ENCODE assay signal across 14 cellular contexts in the genomic region with DNA sequence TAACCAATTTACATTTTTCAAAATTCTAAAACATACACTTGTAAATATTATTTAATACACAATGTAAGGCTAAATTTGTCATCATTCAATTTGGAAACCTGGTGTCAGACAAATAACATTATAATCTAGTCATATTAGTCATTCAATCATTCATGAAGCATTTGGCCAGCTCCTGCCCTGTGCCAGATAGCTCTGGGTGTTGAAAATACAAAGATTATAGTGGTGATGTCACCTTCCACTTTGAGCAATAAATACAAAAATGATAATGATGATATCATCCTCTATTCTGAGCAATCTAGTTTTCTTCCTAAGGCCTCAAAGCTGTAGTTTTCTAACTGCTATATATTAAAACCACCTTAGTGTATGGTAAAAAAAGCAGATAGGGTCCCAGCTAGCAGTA. TPM values are rescaled to one million over a fixed set of nuclear protein-coding genes. Genes with fewer than 3 reads are reported as not detected.
DNase-seq lines count a peak whose midpoint lies in the region; ATAC-seq and TF ChIP-seq lines count a peak whose summit lies in the region.
"Had no signal": no experiment of that assay in that cellular context is flagged by ENCODE, and none has a peak within 500 bp of the region (broad histone marks: within the 10 kb centered on the region; RNA-seq: fewer than 3 reads in every experiment).

No MANE protein-coding gene starts in this region.

- H3K4me1 Mint-ChIP-seq in activated naive CD8-positive, alpha-beta T cell treated with anti-CD3 and anti-CD28 coated beads, Interleukin-2, amount 10 ng/mL, durations not matched to agents 7 days and 5 days: peaks cover 12% of the 10 kb centered on the region

- intact Hi-C loops in spleen (cut with DNase I; ENCODE audit: low total_unique reads): no loop called here

- no peak for ATAC-seq in activated naive CD8-positive, alpha-beta T cell treated with anti-CD3 and anti-CD28 coated beads, Interleukin-2, amount 10 ng/mL, durations not matched to agents 7 days and 5 days (ENCODE audit: low read depth)
- ATAC-seq in HG03565 (IDR thresholded peaks at IDR 0.05; ENCODE audit: unreplicated experiment) (no peak), GM19395 (IDR thresholded peaks at IDR 0.05; ENCODE audit: unreplicated experiment) (no peak)
- ATAC-seq: natural killer cell treated with Interleukin-12 subunit alpha and Interleukin-12 subunit beta and Interleukin-15 and Interleukin-18, amount 100 ng/mL, for 72 hours had no signal

- DNase-seq in A172 (ENCODE audit: low spot score): peak; percentile 40
- peak; percentile 23 for DNase-seq in Daoy (ENCODE audit: low read depth)
- no peak for DNase-seq in activated naive CD8-positive, alpha-beta T cell treated with anti-CD3 and anti-CD28 coated beads, Interleukin-2, amount 10 ng/mL, durations not matched to agents 7 days and 5 days
- DNase-seq in foreskin fibroblast: peak; percentile 48 to 70
- DNase-seq in spleen: no peak
- DNase-seq in NCI-H2196 treated with DMSO at 0.1 percent for 48 hours (lab: John Stamatoyannopoulos, UW; ENCODE audit: unreplicated experiment): no peak
- DNase-seq: activated CD4-positive, alpha-beta T cell treated with anti-CD3 and anti-CD28 coated beads, Interleukin-2, amount 10 ng/mL, durations not matched to agents 7 days and 5 days; caudate nucleus; NCI-H2107; SHP77 treated with DMSO at 0.1 percent for 48 hours had no signal

- peaks cover 0 to 18% (median 0%) of the 10 kb centered on the region in 6 donors for H3K4me1 ChIP-seq in spleen

- H3K27ac ChIP-seq in spleen: no peak overlapping the region

- POLR2A ChIA-PET in activated naive CD8-positive, alpha-beta T cell treated with anti-CD3 and anti-CD28 coated beads, Interleukin-2, amount 10 ng/mL, durations not matched to agents 7 days and 5 days (lab: Charles Lee): no interaction called here

- no peak overlapping the region for H3K4me3 Mint-ChIP-seq in activated naive CD8-positive, alpha-beta T cell treated with anti-CD3 and anti-CD28 coated beads, Interleukin-2, amount 10 ng/mL, durations not matched to agents 7 days and 5 days
- H3K4me3 Mint-ChIP-seq: activated CD4-positive, alpha-beta T cell treated with anti-CD3 and anti-CD28 coated beads, Interleukin-2, amount 10 ng/mL, durations not matched to agents 7 days and 5 days; IgD-negative memory B cell; natural killer cell treated with Interleukin-12 subunit alpha and Interleukin-12 subunit beta and Interleukin-15 and Interleukin-18, amount 100 ng/mL, for 72 hours had no signal

- H3K9me3 ChIP-seq in spleen: no peaks in the 10 kb centered on the region

- no peak for TF ChIP-seq CTCF in foreskin fibroblast (IDR thresholded peaks at IDR 0.05; ENCODE audit: low read depth, low read length)
- TF ChIP-seq CTCF in spleen (IDR thresholded peaks at IDR 0.05 in 8 of 11, conservative IDR thresholded peaks at IDR 0.05 in 3 of 11): no peak

- H3K36me3 ChIP-seq in spleen: peaks cover 0 to 29% (median 0%) of the 10 kb centered on the region in 6 donors

- H3K27ac Mint-ChIP-seq in activated naive CD8-positive, alpha-beta T cell treated with anti-CD3 and anti-CD28 coated beads, Interleukin-2, amount 10 ng/mL, durations not matched to agents 7 days and 5 days: peak overlapping the region; percentile 9
- H3K27ac Mint-ChIP-seq: activated CD4-positive, alpha-beta T cell treated with anti-CD3 and anti-CD28 coated beads, Interleukin-2, amount 10 ng/mL, durations not matched to agents 7 days and 5 days; natural killer cell treated with Interleukin-12 subunit alpha and Interleukin-12 subunit beta and Interleukin-15 and Interleukin-18, amount 100 ng/mL, for 72 hours had no signal

- H3K9me3 Mint-ChIP-seq in activated naive CD8-positive, alpha-beta T cell treated with anti-CD3 and anti-CD28 coated beads, Interleukin-2, amount 10 ng/mL, durations not matched to agents 7 days and 5 days: no peaks in the 10 kb centered on the region
- H3K9me3 Mint-ChIP-seq: activated CD4-positive, alpha-beta T cell treated with anti-CD3 and anti-CD28 coated beads, Interleukin-2, amount 10 ng/mL, durations not matched to agents 7 days and 5 days; IgD-negative memory B cell; natural killer cell treated with Interleukin-12 subunit alpha and Interleukin-12 subunit beta and Interleukin-15 and Interleukin-18, amount 100 ng/mL, for 72 hours had no signal

- H3K27me3 ChIP-seq in spleen (replicated peaks in 1 of 7): no peaks in the 10 kb centered on the region

- H3K36me3 Mint-ChIP-seq in activated naive CD8-positive, alpha-beta T cell treated with anti-CD3 and anti-CD28 coated beads, Interleukin-2, amount 10 ng/mL, durations not matched to agents 7 days and 5 days: peaks cover 25% of the 10 kb centered on the region
- H3K36me3 Mint-ChIP-seq: natural killer cell treated with Interleukin-12 subunit alpha and Interleukin-12 subunit beta and Interleukin-15 and Interleukin-18, amount 100 ng/mL, for 72 hours had no signal

- H3K4me3 ChIP-seq in foreskin fibroblast (ENCODE audit: low read depth in 1 of 2, low read length in 2 of 2) (no peak overlapping the region), spleen (no peak overlapping the region)

- TF ChIP-seq POLR2A in spleen (IDR thresholded peaks at IDR 0.05): no peak

- H3K27me3 Mint-ChIP-seq in activated naive CD8-positive, alpha-beta T cell treated with anti-CD3 and anti-CD28 coated beads, Interleukin-2, amount 10 ng/mL, durations not matched to agents 7 days and 5 days: no peaks in the 10 kb centered on the region
- H3K27me3 Mint-ChIP-seq: activated CD4-positive, alpha-beta T cell treated with anti-CD3 and anti-CD28 coated beads, Interleukin-2, amount 10 ng/mL, durations not matched to agents 7 days and 5 days; IgD-negative memory B cell; natural killer cell treated with Interleukin-12 subunit alpha and Interleukin-12 subunit beta and Interleukin-15 and Interleukin-18, amount 100 ng/mL, for 72 hours had no signal

RNA-seq across cellular contexts. Expression of a gene that starts 23.4 kb away (rescaled TPM):
- 79.9 and 94.7 TPM in 2 replicates for total RNA-seq in A172 (2014; rRNA removed; shearing (Covaris generic))
- 15.0 and 37.0 TPM in 2 replicates for total RNA-seq in Daoy (2014; rRNA removed; shearing (Covaris generic))
- 10 to 100 TPM; 43.5 to 43.8 TPM for total RNA-seq in activated naive CD8-positive, alpha-beta T cell treated with anti-CD3 and anti-CD28 coated beads, Interleukin-2, amount 10 ng/mL, durations not matched to agents 7 days and 5 days
- 10 to 100 TPM; 26.9 to 55.7 (median 40.6) TPM for total RNA-seq in spleen
- 10 to 100 TPM; 40.2 to 46.1 (median 43.5) TPM for polyA plus RNA-seq in spleen

RNA-seq across cellular contexts. Expression of a gene that starts 52.2 kb away (rescaled TPM):
- 178 and 233 TPM in 2 replicates for total RNA-seq in A172 (2014; rRNA removed; shearing (Covaris generic))
- 119 and 141 TPM in 2 replicates for total RNA-seq in Daoy (2014; rRNA removed; shearing (Covaris generic))
- total RNA-seq in activated naive CD8-positive, alpha-beta T cell treated with anti-CD3 and anti-CD28 coated beads, Interleukin-2, amount 10 ng/mL, durations not matched to agents 7 days and 5 days: 10 to 100 TPM; 57.8 to 66.7 TPM
- 10 to 100 TPM; 31.9 to 47.7 (median 44.8) TPM for total RNA-seq in spleen
- polyA plus RNA-seq in spleen: 10 to 100 TPM; 74.1 to 86.4 (median 84.9) TPM

Comparison
In these comparisons a context has a peak if more than half of its experiments do, and no peak if none do; other contexts are left out.
1. DNase-seq: peak in A172 (single experiment), Daoy (single experiment) and foreskin fibroblast (2 of 2); none in activated naive CD8-positive, alpha-beta T cell treated with anti-CD3 and anti-CD28 coated beads, Interleukin-2, amount 10 ng/mL, durations not matched to agents 7 days and 5 days (single experiment), spleen (single experiment) and NCI-H2196 treated with DMSO at 0.1 percent for 48 hours (single experiment).